ENCODE assay signal across 22 cellular contexts in the genomic region with DNA sequence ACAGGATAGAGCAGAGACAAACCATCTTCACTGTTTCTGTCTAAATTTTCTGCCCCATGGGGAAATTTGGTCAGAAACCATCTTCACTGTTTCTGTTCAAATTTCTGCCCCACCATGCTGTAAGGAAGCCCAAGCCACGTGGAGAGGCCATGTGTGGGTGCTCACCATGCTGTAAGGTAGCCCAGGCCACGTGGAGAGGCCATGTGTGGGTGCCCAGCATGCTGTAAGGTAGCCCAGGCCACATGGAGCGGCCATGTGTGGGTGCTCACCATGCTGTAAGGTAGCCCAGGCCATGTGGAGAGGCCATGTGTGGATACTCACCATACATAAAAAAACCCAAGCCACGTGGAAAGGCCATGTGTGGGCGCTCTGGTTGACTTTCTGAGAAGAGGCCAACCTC.
DNase-seq lines count a peak whose midpoint lies in the region; ATAC-seq, FAIRE-seq and TF ChIP-seq lines count a peak whose summit lies in the region.
"Had no signal": no experiment of that assay in that cellular context is flagged by ENCODE, and none has a peak within 500 bp of the region (broad histone marks: within the 10 kb centered on the region; RNA-seq: fewer than 3 reads in every experiment).

No MANE protein-coding gene starts in this region.

- no peaks in the 10 kb centered on the region for H3K36me3 ChIP-seq in HepG2 (replicated peaks in 1 of 2; ENCODE audit: control insufficient read depth in 1 of 2, insufficient read depth in 2 of 2, low read length in 2 of 2)
- no peaks in the 10 kb centered on the region for H3K36me3 ChIP-seq in right lobe of liver
- H3K36me3 ChIP-seq in H1 (ENCODE audit: control insufficient read depth in 2 of 4, insufficient read depth in 4 of 4, low read length in 3 of 4): no peaks in the 10 kb centered on the region
- no peaks in the 10 kb centered on the region for H3K36me3 ChIP-seq in neural progenitor cell
- no peaks in the 10 kb centered on the region for H3K36me3 ChIP-seq in right atrium auricular region
- H3K36me3 ChIP-seq: BLaER1 treated with 17β-estradiol and CSF1 and Interleukin-3, amounts not matched to agents 10 nM and 100 nM had no signal

- no peak overlapping the region for H3K4ac ChIP-seq in H1 (replicated peaks; ENCODE audit: insufficient read length, low read depth, low read length)

- H3K23ac ChIP-seq in H1 (ENCODE audit: insufficient read length): no peak overlapping the region

- no peak overlapping the region for H4K5ac ChIP-seq in H1 (ENCODE audit: insufficient read length, low read depth, low read length)

- FAIRE-seq in HepG2 (lab: Jason Lieb, UNC) (no peak), H1 (lab: Jason Lieb, UNC) (no peak)
- FAIRE-seq: A549, D721Med, G401.6, GM12891, GM19239 had no signal

- no peak overlapping the region for H3K18ac ChIP-seq in H1 (ENCODE audit: extremely low read depth, low read length)

- H3K4me3 ChIP-seq in HepG2 (replicated peaks in 1 of 3; ENCODE audit: insufficient read depth in 1 of 3, low read depth in 2 of 3, low read length in 3 of 3): no peak overlapping the region
- no peak overlapping the region for H3K4me3 ChIP-seq in right lobe of liver
- no peak overlapping the region for H3K4me3 ChIP-seq in H1 (ENCODE audit: extremely low read depth in 1 of 4, insufficient read depth in 2 of 4, low read depth in 3 of 4, low read length in 4 of 4)
- H3K4me3 ChIP-seq in neural progenitor cell: no peak overlapping the region
- no peak overlapping the region for H3K4me3 ChIP-seq in right atrium auricular region
- H3K4me3 ChIP-seq: A549; BLaER1 treated with 17β-estradiol and CSF1 and Interleukin-3, amounts not matched to agents 10 nM and 100 nM had no signal

- no peaks in the 10 kb centered on the region for H4K20me1 ChIP-seq in HepG2 (ENCODE audit: insufficient read depth, low read length)
- H4K20me1 ChIP-seq in H1 (replicated peaks in 1 of 2; ENCODE audit: control insufficient read depth in 1 of 2, insufficient read depth in 2 of 2, low read length in 2 of 2): no peaks in the 10 kb centered on the region
- H4K20me1 ChIP-seq in neural progenitor cell (ENCODE audit: low read depth): peaks cover 4% of the 10 kb centered on the region
- H4K20me1 ChIP-seq: BLaER1 treated with 17β-estradiol and CSF1 and Interleukin-3, amounts not matched to agents 10 nM and 100 nM had no signal

- no peak overlapping the region for H3K4me3 Mint-ChIP-seq in neural progenitor cell
- H3K4me3 Mint-ChIP-seq: B cell; CD4-positive, alpha-beta T cell; CD8-positive, alpha-beta T cell had no signal

- H3K9me3 Mint-ChIP-seq in neural progenitor cell: peaks cover 7% of the 10 kb centered on the region

- no peak overlapping the region for H2BK120ac ChIP-seq in H1 (replicated peaks; ENCODE audit: low read depth, low read length)

- no peak for TF ChIP-seq POLR2A in HepG2 (IDR thresholded peaks at IDR 0.05; ENCODE audit: insufficient read depth in 1 of 2, low read depth in 2 of 2, low read length in 2 of 2)
- no peak for TF ChIP-seq POLR2A in right lobe of liver (IDR thresholded peaks at IDR 0.05)
- no peak for TF ChIP-seq POLR2A in H1 (IDR thresholded peaks at IDR 0.05; ENCODE audit: control extremely low read depth in 1 of 2, low read depth in 2 of 2, low read length in 2 of 2)

- no peak for TF ChIP-seq CTCF in HepG2 (CRISPR knock-in tag; IDR thresholded peaks at IDR 0.05)
- no peak for TF ChIP-seq CTCF in right lobe of liver (IDR thresholded peaks at IDR 0.05)
- TF ChIP-seq CTCF in H1 (IDR thresholded peaks at IDR 0.05; ENCODE audit: control extremely low read depth in 1 of 3, insufficient read depth in 1 of 3, low read depth in 1 of 3, low read length in 3 of 3): no peak
- no peak for TF ChIP-seq CTCF in neural progenitor cell (IDR thresholded peaks at IDR 0.05)
- TF ChIP-seq CTCF in right atrium auricular region (IDR thresholded peaks at IDR 0.05): no peak

- H3K4me1 ChIP-seq in HepG2 (ENCODE audit: insufficient read depth, low read length): no peaks in the 10 kb centered on the region
- H3K4me1 ChIP-seq in right lobe of liver: no peaks in the 10 kb centered on the region
- peaks cover 1 to 6% (median 5%) of the 10 kb centered on the region in 4 experiments; a peak in 4 of 7 replicates for H3K4me1 ChIP-seq in H1 (replicated peaks in 1 of 4; ENCODE audit: control insufficient read depth in 3 of 4, insufficient read depth in 4 of 4, low read length in 3 of 4)
- peaks cover 25% of the 10 kb centered on the region for H3K4me1 ChIP-seq in neural progenitor cell
- no peaks in the 10 kb centered on the region for H3K4me1 ChIP-seq in right atrium auricular region
- H3K4me1 ChIP-seq: A549; BLaER1 treated with 17β-estradiol and CSF1 and Interleukin-3, amounts not matched to agents 10 nM and 100 nM; Caco-2 had no signal

- intact Hi-C loops in HepG2 (cut with micrococcal nuclease; ENCODE audit: unreplicated experiment) (no loop called here), right lobe of liver (cut with DNase I) (no loop called here)

- H3K27ac Mint-ChIP-seq in neural progenitor cell: peak overlapping the region; percentile 75
- H3K27ac Mint-ChIP-seq: B cell; CD4-positive, alpha-beta T cell; CD8-positive, alpha-beta T cell had no signal

- H3F3A ChIP-seq in neural progenitor cell (ENCODE audit: low read depth): peaks cover 13% of the 10 kb centered on the region

- peaks cover 43% of the 10 kb centered on the region for H3K4me1 Mint-ChIP-seq in neural progenitor cell
- H3K4me1 Mint-ChIP-seq: B cell had no signal

- no peak overlapping the region for H2BK12ac ChIP-seq in H1 (ENCODE audit: low read depth, low read length)

- peaks cover 13% of the 10 kb centered on the region for H3K27me3 Mint-ChIP-seq in neural progenitor cell (ENCODE audit: insufficient read depth, low read depth)
- H3K27me3 Mint-ChIP-seq: B cell; CD4-positive, alpha-beta T cell had no signal

- H2AFZ ChIP-seq in HepG2 (ENCODE audit: low read length) (no peak overlapping the region), H1 (ENCODE audit: low read length) (0 out of 2 replicates have a peak overlapping the region, but pooled peaks have one; percentile 2), neural progenitor cell (replicated peaks) (no peak overlapping the region)

- H4K91ac ChIP-seq in H1 (replicated peaks; ENCODE audit: insufficient read length, low read length): no peak overlapping the region

- no peak for ATAC-seq in HepG2
- ATAC-seq in right lobe of liver: no peak
- ATAC-seq: A549; CD8-positive, alpha-beta T cell had no signal

- TF ChIP-seq EP300 in HepG2 (IDR thresholded peaks at IDR 0.05; ENCODE audit: low read depth in 2 of 2, low read length in 2 of 2): no peak
- no peak for TF ChIP-seq EP300 in HepG2 (CRISPR knock-in tag; IDR thresholded peaks at IDR 0.05; ENCODE audit: borderline replicate concordance)
- no peak for TF ChIP-seq EP300 in H1 (IDR thresholded peaks at IDR 0.05; ENCODE audit: borderline replicate concordance in 1 of 2, low read depth in 2 of 2, low read length in 2 of 2)

- no peak overlapping the region; the same call in 1 of the 2 replicates for H2AK5ac ChIP-seq in H1 (ENCODE audit: low read depth, low read length)

- POLR2A ChIA-PET in HepG2 (lab: Yijun Ruan, JAX): no interaction called here
- POLR2A ChIA-PET in H1 (lab: Charles Lee; ENCODE audit: partially characterized antibody): no interaction called here

- H3K56ac ChIP-seq in H1 (replicated peaks; ENCODE audit: insufficient read length, low read depth, low read length): no peak overlapping the region

- H3K23me2 ChIP-seq in H1 (ENCODE audit: low read depth, low read length): no peaks in the 10 kb centered on the region; the same call in 1 of the 2 replicates

- no peak overlapping the region; the same call in 1 of the 2 replicates for H2BK15ac ChIP-seq in H1 (ENCODE audit: low read length)

- BruUV-seq in HepG2 (replicated peaks; lab: Mats Ljungman, UMichigan): no TSS peak

- no peaks in the 10 kb centered on the region for H3K27me3 ChIP-seq in HepG2 (ENCODE audit: control insufficient read depth in 1 of 2, insufficient read depth in 2 of 2, low read length in 2 of 2)
- H3K27me3 ChIP-seq in right lobe of liver: no peaks in the 10 kb centered on the region
- no peaks in the 10 kb centered on the region for H3K27me3 ChIP-seq in H1 (replicated peaks in 1 of 4; ENCODE audit: control insufficient read depth in 3 of 4, extremely low read depth in 1 of 4, insufficient read depth in 3 of 4, low read length in 3 of 4)
- no peaks in the 10 kb centered on the region for H3K27me3 ChIP-seq in neural progenitor cell
- no peaks in the 10 kb centered on the region for H3K27me3 ChIP-seq in right atrium auricular region
- H3K27me3 ChIP-seq: BLaER1 treated with 17β-estradiol and CSF1 and Interleukin-3, amounts not matched to agents 10 nM and 100 nM had no signal

- H3K4me2 ChIP-seq in HepG2 (ENCODE audit: low read depth, low read length): no peak overlapping the region
- H3K4me2 ChIP-seq in H1 (ENCODE audit: insufficient read depth in 1 of 2, low read depth in 2 of 2, low read length in 2 of 2): no peak overlapping the region
- H3K4me2 ChIP-seq in neural progenitor cell: no peak overlapping the region
- H3K4me2 ChIP-seq: A549; BLaER1 treated with 17β-estradiol and CSF1 and Interleukin-3, amounts not matched to agents 10 nM and 100 nM had no signal

- no peak overlapping the region for H3K9ac ChIP-seq in HepG2 (ENCODE audit: insufficient read depth, low read depth, low read length)
- H3K9ac ChIP-seq in H1 (replicated peaks in 1 of 4; ENCODE audit: extremely low read depth in 1 of 4, low read depth in 3 of 4, low read length in 3 of 4): no peak overlapping the region
- H3K9ac ChIP-seq in neural progenitor cell: no peak overlapping the region
- H3K9ac ChIP-seq: BLaER1 treated with 17β-estradiol and CSF1 and Interleukin-3, amounts not matched to agents 10 nM and 100 nM had no signal

- WGBS in HepG2 (ENCODE audit: low lambda C conversion rate): 0% methylated on average over 3 of the region's 5 CpGs
- WGBS in right lobe of liver (ENCODE audit: insufficient coverage, low coverage, low lambda C conversion rate, missing lambda C conversion rate): 20% methylated on average over 1 of the region's 5 CpGs
- 91% methylated on average over 5 of the region's 5 CpGs; no CpG with 5 or more reads in 1 of the 2 experiments for WGBS in H1 (ENCODE audit: extremely low coverage in 1 of 2, insufficient coverage in 1 of 2, insufficient read length in 1 of 2, insufficient replicate concordance in 2 of 2, low coverage in 1 of 2, low lambda C conversion rate in 2 of 2, missing lambda C conversion rate in 1 of 2), 2 experiments

- H3K9me3 ChIP-seq in HepG2 (ENCODE audit: low read length) (peaks cover 44% of the 10 kb centered on the region), right lobe of liver (no peaks in the 10 kb centered on the region), H1 (ENCODE audit: insufficient read depth in 2 of 2, low read depth in 1 of 2, low read length in 1 of 2) (peaks cover 0 to 5% of the 10 kb centered on the region in 2 experiments; a peak in 1 of 4 replicates), neural progenitor cell (ENCODE audit: low read depth) (no peaks in the 10 kb centered on the region), right atrium auricular region (peaks cover 0 to 10% of the 10 kb centered on the region in 2 donors)
- H3K9me3 ChIP-seq: Caco-2 had no signal

- DNase-seq in HepG2 (ENCODE audit: low spot score) (no peak), right lobe of liver (no peak), H1 (ENCODE audit: low read depth in 1 of 2, low spot score in 2 of 2) (no peak), neural progenitor cell (ENCODE audit: low spot score) (no peak), right atrium auricular region (ENCODE audit: low spot score) (no peak)
- no peak for DNase-seq in effector CD4-positive, alpha-beta T cell
- DNase-seq: AML-193; Caco-2; Calu3; CD4-positive, alpha-beta T cell; CD8-positive, alpha-beta T cell; DMS79 treated with DMSO at 0.1 percent for 48 hours; GF-D8 had no signal

- no peaks in the 10 kb centered on the region for H3K79me1 ChIP-seq in H1 (ENCODE audit: low read depth, low read length)

- no peak overlapping the region for H3K27ac ChIP-seq in HepG2 (ENCODE audit: extremely low read length, insufficient read depth, low read length)
- H3K27ac ChIP-seq in right lobe of liver: no peak overlapping the region
- no peak overlapping the region for H3K27ac ChIP-seq in H1 (ENCODE audit: low read depth, low read length)
- no peak overlapping the region for H3K27ac ChIP-seq in neural progenitor cell
- H3K27ac ChIP-seq in right atrium auricular region: no peak overlapping the region
- H3K27ac ChIP-seq: 22Rv1; A549; BLaER1 treated with 17β-estradiol and CSF1 and Interleukin-3, amounts not matched to agents 10 nM and 100 nM; C4-2B had no signal

- H2BK20ac ChIP-seq in H1 (ENCODE audit: low read length): no peak overlapping the region; the same call in 1 of the 2 replicates

- no peak for TF ChIP-seq RAD21 in HepG2 (CRISPR knock-in tag; IDR thresholded peaks at IDR 0.05)
- TF ChIP-seq RAD21 in H1 (IDR thresholded peaks at IDR 0.05 in 1 of 2, conservative IDR thresholded peaks at IDR 0.05 in 1 of 2; ENCODE audit: low read depth in 2 of 2, low read length in 2 of 2): no peak

- H4K8ac ChIP-seq in H1 (ENCODE audit: extremely low read depth, insufficient read depth, low read length): no peak overlapping the region

- H2BK5ac ChIP-seq in H1 (ENCODE audit: low read depth, low read length): no peak overlapping the region

- H3K36me3 Mint-ChIP-seq in neural progenitor cell: no peaks in the 10 kb centered on the region
- H3K36me3 Mint-ChIP-seq: CD8-positive, alpha-beta T cell had no signal

- H3K79me2 ChIP-seq in HepG2 (ENCODE audit: insufficient read depth, low read length): no peaks in the 10 kb centered on the region
- H3K79me2 ChIP-seq in H1 (ENCODE audit: control insufficient read depth in 1 of 2, insufficient read depth in 2 of 2, low read length in 2 of 2): no peaks in the 10 kb centered on the region
- no peaks in the 10 kb centered on the region for H3K79me2 ChIP-seq in neural progenitor cell (ENCODE audit: low read depth)

- in situ Hi-C loops in HepG2 (cut with HindIII; ENCODE audit: extremely low pct_ligation_motif_present, low pct_unique_long_range_greater_than_20kb): no loop called here

- CTCF ChIA-PET in HepG2 (lab: Yijun Ruan, JAX; ENCODE audit: low intra/inter-chr PET ratio, low total read pairs) (no interaction called here), H1 (lab: Charles Lee; ENCODE audit: partially characterized antibody) (no interaction called here)

- H3K14ac ChIP-seq in H1 (ENCODE audit: insufficient read length): no peak overlapping the region
